1 cellular context compared by ENCODE assay signal in the genomic region with DNA sequence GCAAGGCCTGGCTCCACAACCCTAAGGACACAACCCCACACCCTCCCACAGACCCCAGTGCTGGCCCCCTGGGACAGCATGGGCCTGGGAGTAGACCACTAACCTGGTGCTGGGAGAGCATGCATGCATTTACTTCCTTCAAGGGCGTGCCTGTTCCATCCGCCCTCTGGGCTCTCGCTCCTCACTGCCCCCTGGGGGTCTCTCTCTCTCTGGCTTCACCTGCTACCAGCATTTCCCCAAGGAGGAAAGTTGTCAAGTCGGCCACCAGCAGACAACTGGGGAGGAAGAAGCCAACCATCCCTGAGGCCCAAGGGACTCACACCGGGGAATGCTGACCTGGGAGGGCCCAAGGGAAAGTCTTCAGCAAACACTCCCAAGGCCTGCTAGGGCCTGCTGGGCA.
TF ChIP-seq lines count a peak whose summit lies in the region.

No MANE protein-coding gene starts in this region.

TF ChIP-seq in GM12878, 131 proteins besides CTCF, POLR2A, EP300 and RAD21 (continued from another document):
- TF ChIP-seq ZBTB11 (CRISPR knock-in tag; IDR thresholded peaks at IDR 0.05) (no peak), CREB1 (IDR thresholded peaks at IDR 0.05; ENCODE audit: low read depth) (no peak), SUZ12 (IDR thresholded peaks at IDR 0.05; ENCODE audit: unreplicated experiment) (no peak), PAX8 (IDR thresholded peaks at IDR 0.05) (no peak), MEF2A (IDR thresholded peaks at IDR 0.05; ENCODE audit: insufficient read depth, low read depth, low read length) (no peak), TARDBP (IDR thresholded peaks at IDR 0.05; ENCODE audit: borderline replicate concordance) (no peak), NBN (IDR thresholded peaks at IDR 0.05) (no peak), ELK1 (IDR thresholded peaks at IDR 0.05; ENCODE audit: low read depth, low read length) (no peak), ZBED1 (IDR thresholded peaks at IDR 0.05; ENCODE audit: borderline replicate concordance) (no peak), TCF3 (IDR thresholded peaks at IDR 0.05; ENCODE audit: borderline replicate concordance, insufficient read depth, low read depth, low read length) (no peak), NR2C2 (IDR thresholded peaks at IDR 0.05; ENCODE audit: borderline replicate concordance, control insufficient read depth, insufficient read length, low read depth) (no peak), TBL1XR1 (IDR thresholded peaks at IDR 0.05; ENCODE audit: low read depth, low read length) (no peak)
- TF ChIP-seq, protein P1, sequence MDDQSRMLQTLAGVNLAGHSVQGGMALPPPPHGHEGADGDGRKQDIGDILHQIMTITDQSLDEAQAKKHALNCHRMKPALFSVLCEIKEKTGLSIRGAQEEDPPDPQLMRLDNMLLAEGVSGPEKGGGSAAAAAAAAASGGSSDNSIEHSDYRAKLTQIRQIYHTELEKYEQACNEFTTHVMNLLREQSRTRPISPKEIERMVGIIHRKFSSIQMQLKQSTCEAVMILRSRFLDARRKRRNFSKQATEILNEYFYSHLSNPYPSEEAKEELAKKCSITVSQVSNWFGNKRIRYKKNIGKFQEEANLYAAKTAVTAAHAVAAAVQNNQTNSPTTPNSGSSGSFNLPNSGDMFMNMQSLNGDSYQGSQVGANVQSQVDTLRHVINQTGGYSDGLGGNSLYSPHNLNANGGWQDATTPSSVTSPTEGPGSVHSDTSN (IDR thresholded peaks at IDR 0.05; ENCODE audit: insufficient replicate concordance, low read depth, low read length), result no peak
- TF ChIP-seq, protein P2, sequence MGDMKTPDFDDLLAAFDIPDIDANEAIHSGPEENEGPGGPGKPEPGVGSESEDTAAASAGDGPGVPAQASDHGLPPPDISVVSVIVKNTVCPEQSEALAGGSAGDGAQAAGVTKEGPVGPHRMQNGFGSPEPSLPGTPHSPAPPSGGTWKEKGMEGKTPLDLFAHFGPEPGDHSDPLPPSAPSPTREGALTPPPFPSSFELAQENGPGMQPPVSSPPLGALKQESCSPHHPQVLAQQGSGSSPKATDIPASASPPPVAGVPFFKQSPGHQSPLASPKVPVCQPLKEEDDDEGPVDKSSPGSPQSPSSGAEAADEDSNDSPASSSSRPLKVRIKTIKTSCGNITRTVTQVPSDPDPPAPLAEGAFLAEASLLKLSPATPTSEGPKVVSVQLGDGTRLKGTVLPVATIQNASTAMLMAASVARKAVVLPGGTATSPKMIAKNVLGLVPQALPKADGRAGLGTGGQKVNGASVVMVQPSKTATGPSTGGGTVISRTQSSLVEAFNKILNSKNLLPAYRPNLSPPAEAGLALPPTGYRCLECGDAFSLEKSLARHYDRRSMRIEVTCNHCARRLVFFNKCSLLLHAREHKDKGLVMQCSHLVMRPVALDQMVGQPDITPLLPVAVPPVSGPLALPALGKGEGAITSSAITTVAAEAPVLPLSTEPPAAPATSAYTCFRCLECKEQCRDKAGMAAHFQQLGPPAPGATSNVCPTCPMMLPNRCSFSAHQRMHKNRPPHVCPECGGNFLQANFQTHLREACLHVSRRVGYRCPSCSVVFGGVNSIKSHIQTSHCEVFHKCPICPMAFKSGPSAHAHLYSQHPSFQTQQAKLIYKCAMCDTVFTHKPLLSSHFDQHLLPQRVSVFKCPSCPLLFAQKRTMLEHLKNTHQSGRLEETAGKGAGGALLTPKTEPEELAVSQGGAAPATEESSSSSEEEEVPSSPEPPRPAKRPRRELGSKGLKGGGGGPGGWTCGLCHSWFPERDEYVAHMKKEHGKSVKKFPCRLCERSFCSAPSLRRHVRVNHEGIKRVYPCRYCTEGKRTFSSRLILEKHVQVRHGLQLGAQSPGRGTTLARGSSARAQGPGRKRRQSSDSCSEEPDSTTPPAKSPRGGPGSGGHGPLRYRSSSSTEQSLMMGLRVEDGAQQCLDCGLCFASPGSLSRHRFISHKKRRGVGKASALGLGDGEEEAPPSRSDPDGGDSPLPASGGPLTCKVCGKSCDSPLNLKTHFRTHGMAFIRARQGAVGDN (IDR thresholded peaks at IDR 0.05), result no peak
